ENCODE assay signal across 18 cellular contexts in the genomic region with DNA sequence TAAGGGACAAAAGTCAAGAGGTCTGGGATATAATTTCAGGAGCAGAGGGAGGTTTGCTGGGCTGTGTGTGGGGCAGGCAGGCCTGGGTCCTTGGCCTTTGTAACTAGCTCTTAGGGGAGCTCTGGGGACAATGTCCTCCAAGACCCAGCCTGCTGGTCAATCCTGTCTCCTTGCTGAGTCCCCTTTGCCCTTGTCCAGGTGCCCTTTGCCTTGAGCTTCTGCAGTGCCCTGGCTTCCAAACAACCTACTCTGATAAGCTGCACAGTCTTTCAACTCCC. TPM values are rescaled to one million over a fixed set of nuclear protein-coding genes. Genes with fewer than 3 reads are reported as not detected.
DNase-seq lines count a peak whose midpoint lies in the region; ATAC-seq and TF ChIP-seq lines count a peak whose summit lies in the region.
"Had no signal": no experiment of that assay in that cellular context is flagged by ENCODE, and none has a peak within 500 bp of the region (broad histone marks: within the 10 kb centered on the region; RNA-seq: fewer than 3 reads in every experiment).

No MANE protein-coding gene starts in this region.

- TF ChIP-seq CTCF in left ventricle myocardium inferior (IDR thresholded peaks at IDR 0.05; ENCODE audit: borderline replicate concordance) (no peak), VCaP (conservative IDR thresholded peaks at IDR 0.05) (no peak), tibial nerve (IDR thresholded peaks at IDR 0.05) (no peak)

- DNase-seq in left ventricle myocardium inferior, result no peak
- DNase-seq in left ventricle myocardium superior, result no peak
- DNase-seq in naive thymus-derived CD4-positive, alpha-beta T cell, result no peak
- DNase-seq in tibial nerve (ENCODE audit: low spot score in 2 of 2), result no peak
- DNase-seq in activated effector memory CD4-positive, alpha-beta T cell treated with anti-CD3 and anti-CD28 coated beads, Interleukin-2, amount 50 U/mL, for 16 hours, result no peak
- DNase-seq: DND-41, NCI-H1105 treated with DMSO at 0.1 percent for 48 hours, NCI-H1930, NCI-H2107, NCI-H524, NCI-H774, SJCRH30 had no signal

- intact Hi-C loops in left ventricle myocardium inferior (cut with micrococcal nuclease), result no loop called here
- intact Hi-C loops in left ventricle myocardium superior (cut with micrococcal nuclease), result loop anchor here (5.0 kb wide), 1 partner anchor 145 kb away; no protein-coding TSS in a partner anchor
- intact Hi-C loops in naive thymus-derived CD4-positive, alpha-beta T cell (cut with micrococcal nuclease), result loop anchor here in 1 of 2 donors (5.0 kb wide), 1 partner anchor 260 kb away; the partner anchor contains the start of genes POLR1A and PTCD3

- POLR2A ChIA-PET in naive thymus-derived CD4-positive, alpha-beta T cell (lab: Charles Lee), result interaction anchor here (1.1 to 8.1 kb wide), 2 partner anchors 75 to 147 kb away, joined by 3 to 97 read pairs; partner anchors contain the start of gene KDM3A

- H3K4me3 Mint-ChIP-seq in naive thymus-derived CD4-positive, alpha-beta T cell, result peak overlapping the region in 3 of 10 donors; percentile 24 to 64 (median 48)

- H3K27me3 ChIP-seq in left ventricle myocardium inferior (ENCODE audit: low read depth) (no peaks in the 10 kb centered on the region), tibial nerve (no peaks in the 10 kb centered on the region)
- no peaks in the 10 kb centered on the region for H3K27me3 ChIP-seq in naive thymus-derived CD4-positive, alpha-beta T cell (ENCODE audit: control insufficient read depth in 2 of 2, insufficient read depth in 2 of 2, low read length in 2 of 2)
- H3K27me3 ChIP-seq: SJCRH30 had no signal

- ATAC-seq in left ventricle myocardium superior (no peak), GM19395 (IDR thresholded peaks at IDR 0.05; ENCODE audit: unreplicated experiment) (no peak)
- ATAC-seq in naive thymus-derived CD4-positive, alpha-beta T cell, result no peak

- TF ChIP-seq EP300 in tibial nerve (IDR thresholded peaks at IDR 0.05), result no peak

- H3K4me1 Mint-ChIP-seq in naive thymus-derived CD4-positive, alpha-beta T cell, result peaks cover 24 to 69% (median 54%) of the 10 kb centered on the region in 7 donors

- peak overlapping the region in 8 of 9 donors; percentile 22 to 94 (median 66) for H3K27ac Mint-ChIP-seq in naive thymus-derived CD4-positive, alpha-beta T cell

- peaks cover 19% of the 10 kb centered on the region for H3K4me1 ChIP-seq in left ventricle myocardium inferior
- peaks cover 6 to 43% of the 10 kb centered on the region in 2 donors for H3K4me1 ChIP-seq in naive thymus-derived CD4-positive, alpha-beta T cell (ENCODE audit: control insufficient read depth in 2 of 2, insufficient read depth in 2 of 2, low read length in 2 of 2)
- H3K4me1 ChIP-seq in tibial nerve, result peaks cover 0 to 9% (median 2%) of the 10 kb centered on the region in 4 donors

- CTCF ChIA-PET in naive thymus-derived CD4-positive, alpha-beta T cell (lab: Charles Lee), result interaction anchor here (2.1 to 6.2 kb wide), 2 partner anchors 74 to 145 kb away, joined by 11 to 50 read pairs; partner anchors contain the start of gene KDM3A

- H3K4me3 ChIP-seq in left ventricle myocardium inferior (no peak overlapping the region), tibial nerve (no peak overlapping the region)
- H3K4me3 ChIP-seq in naive thymus-derived CD4-positive, alpha-beta T cell (ENCODE audit: low read length), result no peak overlapping the region
- H3K4me3 ChIP-seq: K562, SJCRH30 had no signal

- H3K9me3 ChIP-seq in left ventricle myocardium inferior (replicated peaks), result peaks cover 8% of the 10 kb centered on the region
- H3K9me3 ChIP-seq in naive thymus-derived CD4-positive, alpha-beta T cell (ENCODE audit: control insufficient read depth in 2 of 3, low read length in 3 of 3), result no peaks in the 10 kb centered on the region
- H3K9me3 ChIP-seq in tibial nerve, result peaks cover 0 to 8% (median 0%) of the 10 kb centered on the region in 4 donors
- H3K9me3 ChIP-seq: SJCRH30 had no signal

- H3K36me3 Mint-ChIP-seq in naive thymus-derived CD4-positive, alpha-beta T cell, result peaks cover 0 to 15% (median 4%) of the 10 kb centered on the region in 5 donors

- no peaks in the 10 kb centered on the region for H3K27me3 Mint-ChIP-seq in naive thymus-derived CD4-positive, alpha-beta T cell

- H3K27ac ChIP-seq in left ventricle myocardium inferior (replicated peaks) (peak overlapping the region; percentile 28), VCaP (peak overlapping the region; percentile 40; the same call in 1 of the 2 replicates), tibial nerve (no peak overlapping the region)
- H3K27ac ChIP-seq in naive thymus-derived CD4-positive, alpha-beta T cell (ENCODE audit: low read depth, low read length), result no peak overlapping the region
- H3K27ac ChIP-seq: SJCRH30 had no signal

- no peaks in the 10 kb centered on the region for H3K36me3 ChIP-seq in left ventricle myocardium inferior
- no peaks in the 10 kb centered on the region for H3K36me3 ChIP-seq in naive thymus-derived CD4-positive, alpha-beta T cell (ENCODE audit: control insufficient read depth in 2 of 3, insufficient read depth in 3 of 3, low read length in 3 of 3)
- H3K36me3 ChIP-seq in tibial nerve, result no peaks in the 10 kb centered on the region
- H3K36me3 ChIP-seq: SJCRH30 had no signal

- TF ChIP-seq POLR2A in tibial nerve (IDR thresholded peaks at IDR 0.05), result no peak

- H3K9me3 Mint-ChIP-seq in naive thymus-derived CD4-positive, alpha-beta T cell, result peaks cover 0 to 14% (median 4%) of the 10 kb centered on the region in 11 donors

RNA-seq across cellular contexts. Expression of gene REEP1, which starts 30.0 kb away (rescaled TPM):
- 30.2 TPM for total RNA-seq in left ventricle myocardium inferior
- total RNA-seq in left ventricle myocardium superior, result 21.3 TPM
- total RNA-seq in naive thymus-derived CD4-positive, alpha-beta T cell, result under 1 TPM; 0.22 to 0.45 (median 0.29) TPM
- polyA plus RNA-seq in naive thymus-derived CD4-positive, alpha-beta T cell, result under 1 TPM; 0.05 to 0.41 TPM
- total RNA-seq in tibial nerve, result 1 to 10 TPM in 3 of 4 donors, under 1 TPM in 1; 0.39 to 3.3 (median 1.7) TPM
- total RNA-seq: HT1080, MCF 10A had no signal
- polyA plus RNA-seq: CD8-positive, alpha-beta memory T cell had no signal

Comparison
In these comparisons a context has a peak if more than half of its experiments do, and no peak if none do; other contexts are left out.
1. H3K27ac ChIP-seq: peak in left ventricle myocardium inferior (single experiment) and VCaP (single experiment); none in naive thymus-derived CD4-positive, alpha-beta T cell (single experiment) and tibial nerve (0 of 4).